29 cellular contexts compared by ENCODE assay signal in genomic region chr1:47661065-47661464, GRCh38.
DNase-seq lines count a peak whose midpoint lies in the region; ATAC-seq, FAIRE-seq and TF ChIP-seq lines count a peak whose summit lies in the region.
"Had no signal": no experiment of that assay in that cellular context is flagged by ENCODE, and none has a peak within 500 bp of the region (broad histone marks: within the 10 kb centered on the region; RNA-seq: fewer than 3 reads in every experiment).

No MANE protein-coding gene starts in this region.

- no peak for FAIRE-seq in RCC 7860 (lab: Jason Lieb, UNC)
- FAIRE-seq: endometrium, GM12892, TTC549 had no signal

- no peaks in the 10 kb centered on the region for H3K36me3 Mint-ChIP-seq in osteocyte (ENCODE audit: unreplicated experiment)
- H3K36me3 Mint-ChIP-seq: IgD-negative memory B cell, memory B cell had no signal

- intact Hi-C loops in lower lobe of right lung (cut with DNase I), result no loop called here

- DNase-seq in DMS 273 (lab: John Stamatoyannopoulos, UW; ENCODE audit: unreplicated experiment), result peak; percentile 71
- DNase-seq in DMS79 treated with DMSO at 0.1 percent for 48 hours (lab: John Stamatoyannopoulos, UW), result peak; percentile 94
- peak; percentile 72 for DNase-seq in NCI-H748 (lab: John Stamatoyannopoulos, UW; ENCODE audit: unreplicated experiment)
- peak; percentile 67 for DNase-seq in osteocyte (ENCODE audit: extremely low spot score, unreplicated experiment)
- no peak for DNase-seq in SJCRH30
- no peak for DNase-seq in RCC 7860 (ENCODE audit: low spot score)
- no peak for DNase-seq in lower lobe of right lung
- DNase-seq: activated CD4-positive, alpha-beta T cell treated with anti-CD3 and anti-CD28 coated beads for 1 hour; activated CD8-positive, alpha-beta T cell treated with anti-CD3 and anti-CD28 coated beads, Interleukin-2, amount 10 ng/mL, durations not matched to agents 7 days and 5 days; activated naive CD8-positive, alpha-beta T cell treated with anti-CD3 and anti-CD28 coated beads, Interleukin-2, amount 50 U/mL, for 24 hours; activated T-cell treated with anti-CD3 and anti-CD28 coated beads, Interleukin-2, amount 50 U/mL, for 24 hours; central memory CD4-positive, alpha-beta T cell; esophagus squamous epithelium; foreskin melanocyte; GM23248; NCI-H774; stimulated activated naive CD4-positive, alpha-beta T cell treated with Interleukin-2 at 50 U/mL for 16 hours had no signal

- peaks cover 15% of the 10 kb centered on the region for H3K4me1 Mint-ChIP-seq in osteocyte (ENCODE audit: unreplicated experiment)
- H3K4me1 Mint-ChIP-seq: activated naive CD8-positive, alpha-beta T cell treated with anti-CD3 and anti-CD28 coated beads, Interleukin-2, amount 50 U/mL, for 24 hours; IgD-negative memory B cell; memory B cell had no signal

- H3K27me3 Mint-ChIP-seq in osteocyte (ENCODE audit: unreplicated experiment), result peaks cover 8% of the 10 kb centered on the region

- no peak overlapping the region for H3K27ac Mint-ChIP-seq in osteocyte (ENCODE audit: unreplicated experiment)
- H3K27ac Mint-ChIP-seq: activated CD8-positive, alpha-beta T cell treated with anti-CD3 and anti-CD28 coated beads, Interleukin-2, amount 10 ng/mL, durations not matched to agents 7 days and 5 days; activated naive CD8-positive, alpha-beta T cell treated with anti-CD3 and anti-CD28 coated beads, Interleukin-2, amount 50 U/mL, for 24 hours; activated T-cell treated with anti-CD3 and anti-CD28 coated beads, Interleukin-2, amount 50 U/mL, for 24 hours; dendritic cell treated with granulocyte-macrophage colony-stimulating factor and Interleukin-4, amounts not matched to agents 40 ng/mL and 50 ng/mL, for 4 days; IgD-negative memory B cell; memory B cell; T-helper 1 cell treated with Interleukin-12 subunit alpha and Interleukin-12 subunit beta and Interleukin-4 antibody, amounts not matched to agents 30 μg/mL and 1 μg/mL, for 36 hours had no signal

- H3K36me3 ChIP-seq in SJCRH30 (no peaks in the 10 kb centered on the region), lower lobe of right lung (no peaks in the 10 kb centered on the region)
- H3K36me3 ChIP-seq: esophagus squamous epithelium, thoracic aorta had no signal

- no peaks in the 10 kb centered on the region for H3K4me1 ChIP-seq in SJCRH30
- no peaks in the 10 kb centered on the region for H3K4me1 ChIP-seq in lower lobe of right lung
- H3K4me1 ChIP-seq: esophagus squamous epithelium had no signal

- H3K4me3 ChIP-seq in SJCRH30, result no peak overlapping the region
- no peak overlapping the region for H3K4me3 ChIP-seq in lower lobe of right lung
- H3K4me3 ChIP-seq: esophagus squamous epithelium, GM23248, SK-N-MC, thoracic aorta had no signal

- H3K4me3 Mint-ChIP-seq in osteocyte (ENCODE audit: unreplicated experiment), result no peak overlapping the region
- H3K4me3 Mint-ChIP-seq: activated CD8-positive, alpha-beta T cell treated with anti-CD3 and anti-CD28 coated beads, Interleukin-2, amount 10 ng/mL, durations not matched to agents 7 days and 5 days; activated naive CD8-positive, alpha-beta T cell treated with anti-CD3 and anti-CD28 coated beads, Interleukin-2, amount 50 U/mL, for 24 hours; activated T-cell treated with anti-CD3 and anti-CD28 coated beads, Interleukin-2, amount 50 U/mL, for 24 hours; dendritic cell treated with granulocyte-macrophage colony-stimulating factor and Interleukin-4, amounts not matched to agents 40 ng/mL and 50 ng/mL, for 4 days; IgD-negative memory B cell; memory B cell; neural crest cell; T-helper 1 cell treated with Interleukin-12 subunit alpha and Interleukin-12 subunit beta and Interleukin-4 antibody, amounts not matched to agents 30 μg/mL and 1 μg/mL, for 36 hours had no signal

- H3K9me3 ChIP-seq in SJCRH30 (replicated peaks) (0 out of 2 replicates have a peak, but pooled peaks cover 3% of the 10 kb centered on the region), lower lobe of right lung (no peaks in the 10 kb centered on the region)
- H3K9me3 ChIP-seq: esophagus squamous epithelium, thoracic aorta had no signal

- H3K9me3 Mint-ChIP-seq in osteocyte (ENCODE audit: unreplicated experiment), result no peaks in the 10 kb centered on the region
- H3K9me3 Mint-ChIP-seq: activated naive CD8-positive, alpha-beta T cell treated with anti-CD3 and anti-CD28 coated beads, Interleukin-2, amount 50 U/mL, for 24 hours; activated T-cell treated with anti-CD3 and anti-CD28 coated beads, Interleukin-2, amount 50 U/mL, for 24 hours; dendritic cell treated with granulocyte-macrophage colony-stimulating factor and Interleukin-4, amounts not matched to agents 40 ng/mL and 50 ng/mL, for 4 days; IgD-negative memory B cell; memory B cell; neural crest cell; T-helper 1 cell treated with Interleukin-12 subunit alpha and Interleukin-12 subunit beta and Interleukin-4 antibody, amounts not matched to agents 30 μg/mL and 1 μg/mL, for 36 hours had no signal

- ATAC-seq in GM19351 (IDR thresholded peaks at IDR 0.05; ENCODE audit: unreplicated experiment), result no peak
- no peak for ATAC-seq in lower lobe of right lung
- ATAC-seq: activated CD8-positive, alpha-beta T cell treated with anti-CD3 and anti-CD28 coated beads, Interleukin-2, amount 10 ng/mL, durations not matched to agents 7 days and 5 days; activated naive CD8-positive, alpha-beta T cell treated with anti-CD3 and anti-CD28 coated beads, Interleukin-2, amount 50 U/mL, for 24 hours had no signal

- TF ChIP-seq CTCF in osteocyte (IDR thresholded peaks at IDR 0.05) (no peak), lower lobe of right lung (IDR thresholded peaks at IDR 0.05) (no peak)

- H3K27me3 ChIP-seq in SJCRH30, result no peaks in the 10 kb centered on the region
- no peaks in the 10 kb centered on the region for H3K27me3 ChIP-seq in lower lobe of right lung (ENCODE audit: low read depth)

- H3K27ac ChIP-seq in SJCRH30 (no peak overlapping the region), lower lobe of right lung (no peak overlapping the region)
- H3K27ac ChIP-seq: esophagus squamous epithelium, GM23248, RWPE1, SK-N-MC, thoracic aorta had no signal

Comparison
In these comparisons a context has a peak if more than half of its experiments do, and no peak if none do; other contexts are left out.
1. DNase-seq: peak in DMS 273 (single experiment), DMS79 treated with DMSO at 0.1 percent for 48 hours (single experiment), NCI-H748 (single experiment) and osteocyte (single experiment); none in SJCRH30 (0 of 2), RCC 7860 (single experiment) and lower lobe of right lung (single experiment).